Comparison of ENCODE assay signal across 1 cellular context in the genomic region with DNA sequence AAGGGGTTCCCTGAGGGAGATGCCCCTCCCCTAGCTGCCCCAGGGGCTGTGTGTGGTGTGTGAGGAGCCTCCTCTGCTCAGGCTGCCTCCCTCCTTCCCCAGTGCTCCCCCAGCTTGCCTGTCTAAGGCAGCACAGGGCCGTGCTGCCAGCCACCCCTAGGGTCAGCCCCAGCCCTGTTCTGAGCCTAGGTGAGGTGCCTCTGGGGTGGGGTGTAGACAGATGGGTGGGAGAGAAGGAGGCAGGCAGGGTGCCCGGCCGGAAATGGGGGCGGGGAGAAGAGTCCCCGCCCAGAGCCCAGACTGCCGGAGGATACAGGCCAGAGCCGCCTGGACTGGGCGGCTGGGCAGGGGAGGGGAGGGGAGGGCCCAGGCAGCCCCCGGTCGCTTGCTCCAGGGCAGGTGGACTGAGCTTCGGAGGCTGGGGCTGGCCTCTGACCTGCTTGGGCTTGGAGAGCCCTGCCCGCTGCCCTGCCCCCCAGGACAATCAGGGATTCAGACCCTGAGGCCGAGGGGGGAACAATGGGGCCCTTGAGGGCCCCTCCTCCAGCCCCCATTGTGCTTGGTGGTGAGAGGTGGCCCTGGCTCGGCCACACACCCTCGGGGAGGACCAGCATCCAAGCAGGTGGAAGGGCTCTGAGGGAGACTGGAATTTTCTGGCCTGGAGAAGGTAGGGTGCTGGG.
A peak's percentile ranks its signal among the peaks of the same experiment; 100 is the strongest.
TF ChIP-seq lines count a peak whose summit lies in the region.

A gene (plus strand): TSS at position 590 of the 680 bp plus-strand sequence. CDS start 7,829 bp downstream, outside the sequence.

TF ChIP-seq in HepG2, 621 proteins besides CTCF, POLR2A, EP300 and RAD21 (continued from another document and continues in another):
- no peak for TF ChIP-seq ONECUT2 (CRISPR knock-in tag; IDR thresholded peaks at IDR 0.05)
- TF ChIP-seq ATM (IDR thresholded peaks at IDR 0.05; ENCODE audit: borderline replicate concordance) = no peak
- TF ChIP-seq, protein P1, sequence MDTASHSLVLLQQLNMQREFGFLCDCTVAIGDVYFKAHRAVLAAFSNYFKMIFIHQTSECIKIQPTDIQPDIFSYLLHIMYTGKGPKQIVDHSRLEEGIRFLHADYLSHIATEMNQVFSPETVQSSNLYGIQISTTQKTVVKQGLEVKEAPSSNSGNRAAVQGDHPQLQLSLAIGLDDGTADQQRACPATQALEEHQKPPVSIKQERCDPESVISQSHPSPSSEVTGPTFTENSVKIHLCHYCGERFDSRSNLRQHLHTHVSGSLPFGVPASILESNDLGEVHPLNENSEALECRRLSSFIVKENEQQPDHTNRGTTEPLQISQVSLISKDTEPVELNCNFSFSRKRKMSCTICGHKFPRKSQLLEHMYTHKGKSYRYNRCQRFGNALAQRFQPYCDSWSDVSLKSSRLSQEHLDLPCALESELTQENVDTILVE (CRISPR knock-in tag; IDR thresholded peaks at IDR 0.05) = 0 out of 2 replicates have a peak, but pooled peaks have one; percentile 30
- TF ChIP-seq, protein P2, sequence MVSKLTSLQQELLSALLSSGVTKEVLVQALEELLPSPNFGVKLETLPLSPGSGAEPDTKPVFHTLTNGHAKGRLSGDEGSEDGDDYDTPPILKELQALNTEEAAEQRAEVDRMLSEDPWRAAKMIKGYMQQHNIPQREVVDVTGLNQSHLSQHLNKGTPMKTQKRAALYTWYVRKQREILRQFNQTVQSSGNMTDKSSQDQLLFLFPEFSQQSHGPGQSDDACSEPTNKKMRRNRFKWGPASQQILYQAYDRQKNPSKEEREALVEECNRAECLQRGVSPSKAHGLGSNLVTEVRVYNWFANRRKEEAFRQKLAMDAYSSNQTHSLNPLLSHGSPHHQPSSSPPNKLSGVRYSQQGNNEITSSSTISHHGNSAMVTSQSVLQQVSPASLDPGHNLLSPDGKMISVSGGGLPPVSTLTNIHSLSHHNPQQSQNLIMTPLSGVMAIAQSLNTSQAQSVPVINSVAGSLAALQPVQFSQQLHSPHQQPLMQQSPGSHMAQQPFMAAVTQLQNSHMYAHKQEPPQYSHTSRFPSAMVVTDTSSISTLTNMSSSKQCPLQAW (CRISPR knock-in tag; IDR thresholded peaks at IDR 0.05) = no peak
- TF ChIP-seq TCF7 (IDR thresholded peaks at IDR 0.05; ENCODE audit: low read depth) = no peak
- no peak for TF ChIP-seq MATR3 (CRISPR knock-in tag; IDR thresholded peaks at IDR 0.05)
- no peak for TF ChIP-seq CENPX (CRISPR knock-in tag; IDR thresholded peaks at IDR 0.05)
- TF ChIP-seq ZNF530 (CRISPR knock-in tag; IDR thresholded peaks at IDR 0.05; ENCODE audit: low read depth) = no peak
- no peak for TF ChIP-seq XRCC5 (optimal IDR thresholded peaks at IDR 0.05; ENCODE audit: low read length)
- TF ChIP-seq, protein P3, sequence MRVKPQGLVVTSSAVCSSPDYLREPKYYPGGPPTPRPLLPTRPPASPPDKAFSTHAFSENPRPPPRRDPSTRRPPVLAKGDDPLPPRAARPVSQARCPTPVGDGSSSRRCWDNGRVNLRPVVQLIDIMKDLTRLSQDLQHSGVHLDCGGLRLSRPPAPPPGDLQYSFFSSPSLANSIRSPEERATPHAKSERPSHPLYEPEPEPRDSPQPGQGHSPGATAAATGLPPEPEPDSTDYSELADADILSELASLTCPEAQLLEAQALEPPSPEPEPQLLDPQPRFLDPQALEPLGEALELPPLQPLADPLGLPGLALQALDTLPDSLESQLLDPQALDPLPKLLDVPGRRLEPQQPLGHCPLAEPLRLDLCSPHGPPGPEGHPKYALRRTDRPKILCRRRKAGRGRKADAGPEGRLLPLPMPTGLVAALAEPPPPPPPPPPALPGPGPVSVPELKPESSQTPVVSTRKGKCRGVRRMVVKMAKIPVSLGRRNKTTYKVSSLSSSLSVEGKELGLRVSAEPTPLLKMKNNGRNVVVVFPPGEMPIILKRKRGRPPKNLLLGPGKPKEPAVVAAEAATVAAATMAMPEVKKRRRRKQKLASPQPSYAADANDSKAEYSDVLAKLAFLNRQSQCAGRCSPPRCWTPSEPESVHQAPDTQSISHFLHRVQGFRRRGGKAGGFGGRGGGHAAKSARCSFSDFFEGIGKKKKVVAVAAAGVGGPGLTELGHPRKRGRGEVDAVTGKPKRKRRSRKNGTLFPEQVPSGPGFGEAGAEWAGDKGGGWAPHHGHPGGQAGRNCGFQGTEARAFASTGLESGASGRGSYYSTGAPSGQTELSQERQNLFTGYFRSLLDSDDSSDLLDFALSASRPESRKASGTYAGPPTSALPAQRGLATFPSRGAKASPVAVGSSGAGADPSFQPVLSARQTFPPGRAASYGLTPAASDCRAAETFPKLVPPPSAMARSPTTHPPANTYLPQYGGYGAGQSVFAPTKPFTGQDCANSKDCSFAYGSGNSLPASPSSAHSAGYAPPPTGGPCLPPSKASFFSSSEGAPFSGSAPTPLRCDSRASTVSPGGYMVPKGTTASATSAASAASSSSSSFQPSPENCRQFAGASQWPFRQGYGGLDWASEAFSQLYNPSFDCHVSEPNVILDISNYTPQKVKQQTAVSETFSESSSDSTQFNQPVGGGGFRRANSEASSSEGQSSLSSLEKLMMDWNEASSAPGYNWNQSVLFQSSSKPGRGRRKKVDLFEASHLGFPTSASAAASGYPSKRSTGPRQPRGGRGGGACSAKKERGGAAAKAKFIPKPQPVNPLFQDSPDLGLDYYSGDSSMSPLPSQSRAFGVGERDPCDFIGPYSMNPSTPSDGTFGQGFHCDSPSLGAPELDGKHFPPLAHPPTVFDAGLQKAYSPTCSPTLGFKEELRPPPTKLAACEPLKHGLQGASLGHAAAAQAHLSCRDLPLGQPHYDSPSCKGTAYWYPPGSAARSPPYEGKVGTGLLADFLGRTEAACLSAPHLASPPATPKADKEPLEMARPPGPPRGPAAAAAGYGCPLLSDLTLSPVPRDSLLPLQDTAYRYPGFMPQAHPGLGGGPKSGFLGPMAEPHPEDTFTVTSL (CRISPR knock-in tag; IDR thresholded peaks at IDR 0.05; ENCODE audit: borderline replicate concordance) = 0 out of 2 replicates have a peak, but pooled peaks have one; percentile 42
- no peak for TF ChIP-seq ZNF549 (CRISPR knock-in tag; IDR thresholded peaks at IDR 0.05)
- TF ChIP-seq HMG20A (CRISPR knock-in tag; IDR thresholded peaks at IDR 0.05; ENCODE audit: borderline replicate concordance) = no peak
- TF ChIP-seq JUN (CRISPR knock-in tag; IDR thresholded peaks at IDR 0.05) = no peak
- TF ChIP-seq ZNF180 (CRISPR knock-in tag; IDR thresholded peaks at IDR 0.05; ENCODE audit: borderline replicate concordance, low read depth) = no peak
- TF ChIP-seq ZBTB21 (CRISPR knock-in tag; IDR thresholded peaks at IDR 0.05) = no peak
- TF ChIP-seq SKI (IDR thresholded peaks at IDR 0.05; ENCODE audit: partially characterized antibody) = no peak
- TF ChIP-seq NFKBIZ (CRISPR knock-in tag; IDR thresholded peaks at IDR 0.05) = no peak
- TF ChIP-seq PAX8 (CRISPR knock-in tag; IDR thresholded peaks at IDR 0.05; ENCODE audit: borderline replicate concordance) = no peak; the same call in 1 of the 2 replicates
- TF ChIP-seq, protein P4, sequence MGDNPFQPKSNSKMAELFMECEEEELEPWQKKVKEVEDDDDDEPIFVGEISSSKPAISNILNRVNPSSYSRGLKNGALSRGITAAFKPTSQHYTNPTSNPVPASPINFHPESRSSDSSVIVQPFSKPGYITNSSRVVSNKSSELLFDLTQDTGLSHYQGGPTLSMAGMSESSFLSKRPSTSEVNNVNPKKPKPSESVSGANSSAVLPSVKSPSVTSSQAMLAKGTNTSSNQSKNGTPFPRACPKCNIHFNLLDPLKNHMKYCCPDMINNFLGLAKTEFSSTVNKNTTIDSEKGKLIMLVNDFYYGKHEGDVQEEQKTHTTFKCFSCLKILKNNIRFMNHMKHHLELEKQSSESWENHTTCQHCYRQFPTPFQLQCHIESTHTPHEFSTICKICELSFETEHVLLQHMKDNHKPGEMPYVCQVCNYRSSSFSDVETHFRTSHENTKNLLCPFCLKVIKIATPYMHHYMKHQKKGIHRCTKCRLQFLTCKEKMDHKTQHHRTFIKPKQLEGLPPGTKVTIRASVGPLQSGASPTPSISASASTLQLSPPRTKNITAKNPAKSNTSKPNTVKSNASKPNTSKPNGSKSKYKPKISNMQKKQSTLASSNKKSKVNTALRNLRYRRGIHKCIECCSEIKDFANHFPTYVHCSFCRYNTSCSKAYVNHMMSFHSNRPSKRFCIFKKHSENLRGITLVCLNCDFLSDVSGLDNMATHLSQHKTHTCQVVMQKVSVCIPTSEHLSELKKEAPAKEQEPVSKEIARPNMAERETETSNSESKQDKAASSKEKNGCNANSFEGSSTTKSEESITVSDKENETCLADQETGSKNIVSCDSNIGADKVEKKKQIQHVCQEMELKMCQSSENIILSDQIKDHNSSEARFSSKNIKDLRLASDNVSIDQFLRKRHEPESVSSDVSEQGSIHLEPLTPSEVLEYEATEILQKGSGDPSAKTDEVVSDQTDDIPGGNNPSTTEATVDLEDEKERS (CRISPR knock-in tag; IDR thresholded peaks at IDR 0.05) = no peak; the same call in 1 of the 2 replicates
- TF ChIP-seq RELA (CRISPR knock-in tag; IDR thresholded peaks at IDR 0.05) = no peak
- TF ChIP-seq ZSCAN30 (CRISPR knock-in tag; IDR thresholded peaks at IDR 0.05) = no peak
- TF ChIP-seq ZNF234 (CRISPR knock-in tag; conservative IDR thresholded peaks at IDR 0.05) = no peak
- TF ChIP-seq ZNF790 (CRISPR knock-in tag; IDR thresholded peaks at IDR 0.05; ENCODE audit: borderline replicate concordance) = no peak
- TF ChIP-seq, protein P5, sequence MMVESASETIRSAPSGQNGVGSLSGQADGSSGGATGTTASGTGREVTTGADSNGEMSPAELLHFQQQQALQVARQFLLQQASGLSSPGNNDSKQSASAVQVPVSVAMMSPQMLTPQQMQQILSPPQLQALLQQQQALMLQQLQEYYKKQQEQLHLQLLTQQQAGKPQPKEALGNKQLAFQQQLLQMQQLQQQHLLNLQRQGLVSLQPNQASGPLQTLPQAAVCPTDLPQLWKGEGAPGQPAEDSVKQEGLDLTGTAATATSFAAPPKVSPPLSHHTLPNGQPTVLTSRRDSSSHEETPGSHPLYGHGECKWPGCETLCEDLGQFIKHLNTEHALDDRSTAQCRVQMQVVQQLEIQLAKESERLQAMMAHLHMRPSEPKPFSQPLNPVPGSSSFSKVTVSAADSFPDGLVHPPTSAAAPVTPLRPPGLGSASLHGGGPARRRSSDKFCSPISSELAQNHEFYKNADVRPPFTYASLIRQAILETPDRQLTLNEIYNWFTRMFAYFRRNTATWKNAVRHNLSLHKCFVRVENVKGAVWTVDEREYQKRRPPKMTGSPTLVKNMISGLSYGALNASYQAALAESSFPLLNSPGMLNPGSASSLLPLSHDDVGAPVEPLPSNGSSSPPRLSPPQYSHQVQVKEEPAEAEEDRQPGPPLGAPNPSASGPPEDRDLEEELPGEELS (CRISPR knock-in tag; IDR thresholded peaks at IDR 0.05) = peak; percentile 61; the same call in 1 of the 2 replicates
- TF ChIP-seq, protein P6, sequence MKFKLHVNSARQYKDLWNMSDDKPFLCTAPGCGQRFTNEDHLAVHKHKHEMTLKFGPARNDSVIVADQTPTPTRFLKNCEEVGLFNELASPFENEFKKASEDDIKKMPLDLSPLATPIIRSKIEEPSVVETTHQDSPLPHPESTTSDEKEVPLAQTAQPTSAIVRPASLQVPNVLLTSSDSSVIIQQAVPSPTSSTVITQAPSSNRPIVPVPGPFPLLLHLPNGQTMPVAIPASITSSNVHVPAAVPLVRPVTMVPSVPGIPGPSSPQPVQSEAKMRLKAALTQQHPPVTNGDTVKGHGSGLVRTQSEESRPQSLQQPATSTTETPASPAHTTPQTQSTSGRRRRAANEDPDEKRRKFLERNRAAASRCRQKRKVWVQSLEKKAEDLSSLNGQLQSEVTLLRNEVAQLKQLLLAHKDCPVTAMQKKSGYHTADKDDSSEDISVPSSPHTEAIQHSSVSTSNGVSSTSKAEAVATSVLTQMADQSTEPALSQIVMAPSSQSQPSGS (CRISPR knock-in tag; IDR thresholded peaks at IDR 0.05) = no peak
- TF ChIP-seq, protein P7, sequence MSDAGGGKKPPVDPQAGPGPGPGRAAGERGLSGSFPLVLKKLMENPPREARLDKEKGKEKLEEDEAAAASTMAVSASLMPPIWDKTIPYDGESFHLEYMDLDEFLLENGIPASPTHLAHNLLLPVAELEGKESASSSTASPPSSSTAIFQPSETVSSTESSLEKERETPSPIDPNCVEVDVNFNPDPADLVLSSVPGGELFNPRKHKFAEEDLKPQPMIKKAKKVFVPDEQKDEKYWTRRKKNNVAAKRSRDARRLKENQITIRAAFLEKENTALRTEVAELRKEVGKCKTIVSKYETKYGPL (CRISPR knock-in tag; IDR thresholded peaks at IDR 0.05) = no peak
- TF ChIP-seq NFIC (IDR thresholded peaks at IDR 0.05; ENCODE audit: low read length) = no peak
- TF ChIP-seq DNMT3B (CRISPR knock-in tag; conservative IDR thresholded peaks at IDR 0.05) = no peak
- TF ChIP-seq TBP (CRISPR knock-in tag; IDR thresholded peaks at IDR 0.05) = 0 out of 2 replicates have a peak, but pooled peaks have one; percentile 70
